9 cellular contexts compared by ENCODE assay signal in the genomic region with DNA sequence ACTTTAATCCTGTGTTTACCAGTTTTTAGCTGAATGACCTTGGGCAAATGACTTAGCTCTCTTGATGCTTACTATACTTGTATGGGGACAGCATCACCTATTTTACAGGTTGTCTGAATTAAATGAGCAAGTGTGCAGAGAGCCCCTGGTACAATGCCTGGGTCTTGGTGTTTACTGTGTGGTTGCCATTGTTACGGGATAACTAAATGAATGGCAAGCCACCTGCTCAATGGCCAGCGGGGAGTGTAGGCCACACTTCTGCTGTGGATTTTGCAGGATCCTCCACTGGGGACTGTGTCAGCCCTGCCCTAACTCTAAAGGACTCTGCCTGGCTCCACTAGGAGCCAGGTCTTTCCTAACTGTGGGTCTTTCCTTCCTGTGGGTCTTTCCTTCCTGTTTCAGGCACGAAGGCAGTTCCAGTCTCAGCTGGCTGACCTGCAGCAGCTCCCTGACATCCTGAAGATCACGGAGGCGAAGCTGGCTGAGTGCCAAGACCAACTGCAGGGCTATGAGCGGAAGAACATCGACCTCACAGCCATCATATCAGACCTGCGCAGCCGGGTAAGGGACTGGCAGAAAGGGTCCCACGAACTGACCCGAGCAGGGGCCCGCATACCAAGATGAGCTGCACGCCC. TPM values are rescaled to one million over a fixed set of nuclear protein-coding genes. Genes with fewer than 3 reads are reported as not detected.
A peak's percentile ranks its signal among the peaks of the same experiment; 100 is the strongest.
DNase-seq lines count a peak whose midpoint lies in the region; ATAC-seq lines count a peak whose summit lies in the region.
"Had no signal": no experiment of that assay in that cellular context is flagged by ENCODE, and none has a peak within 500 bp of the region (broad histone marks: within the 10 kb centered on the region; RNA-seq: fewer than 3 reads in every experiment).

No MANE protein-coding gene starts in this region.

- WGBS in mesodermal cell (ENCODE audit: insufficient coverage in 2 of 2), 2 experiments = 93 to 96% methylated on average over 12 to 13 of the region's 13 CpGs

- DNase-seq in DMS79 (lab: John Stamatoyannopoulos, UW) = peak; percentile 48
- peak; percentile 7 for DNase-seq in NCI-H2081 treated with DMSO at 0.1 percent for 48 hours (lab: John Stamatoyannopoulos, UW)
- DNase-seq in central memory CD8-positive, alpha-beta T cell (ENCODE audit: low spot score in 2 of 2) = no peak
- DNase-seq in NCI-H1436 (lab: John Stamatoyannopoulos, UW) = no peak

- H3K27me3 Mint-ChIP-seq in central memory CD8-positive, alpha-beta T cell = no peaks in the 10 kb centered on the region

- H3K36me3 Mint-ChIP-seq in central memory CD8-positive, alpha-beta T cell (ENCODE audit: insufficient read depth) = peaks cover 25% of the 10 kb centered on the region

- H3K9me3 Mint-ChIP-seq in central memory CD8-positive, alpha-beta T cell = no peaks in the 10 kb centered on the region

- H3K9me3 ChIP-seq in mesodermal cell (ENCODE audit: control insufficient read depth, low read length) = no peaks in the 10 kb centered on the region

- H3K36me3 ChIP-seq in mesodermal cell (ENCODE audit: control insufficient read depth, insufficient read depth, low read length) = peaks cover 88% of the 10 kb centered on the region

- ATAC-seq in central memory CD8-positive, alpha-beta T cell (replicated peaks; ENCODE audit: extremely low read depth, poor library complexity, severe bottlenecking) = no peak
- ATAC-seq in HG03196 (IDR thresholded peaks at IDR 0.05; ENCODE audit: unreplicated experiment) = no peak
- no peak for ATAC-seq in HG03135 (IDR thresholded peaks at IDR 0.05; ENCODE audit: unreplicated experiment)
- ATAC-seq in HG02973 (IDR thresholded peaks at IDR 0.05; ENCODE audit: unreplicated experiment) = no peak
- ATAC-seq: HCT116 had no signal

- no peak overlapping the region for H3K4me3 ChIP-seq in mesodermal cell (ENCODE audit: extremely low read depth, insufficient read depth, low read length, poor library complexity, severe bottlenecking)

- peak overlapping the region; percentile 35 for H3K27ac Mint-ChIP-seq in central memory CD8-positive, alpha-beta T cell (ENCODE audit: low read depth)

- no peaks in the 10 kb centered on the region for H3K4me1 ChIP-seq in mesodermal cell (ENCODE audit: control insufficient read depth, insufficient read depth, low read length, poor library complexity, severe bottlenecking)

- H3K4me1 Mint-ChIP-seq in central memory CD8-positive, alpha-beta T cell = no peaks in the 10 kb centered on the region

- peak overlapping the region; percentile 6 for H3K27ac ChIP-seq in mesodermal cell (ENCODE audit: low read depth, low read length, severe bottlenecking)

- no peak overlapping the region for H3K4me3 Mint-ChIP-seq in central memory CD8-positive, alpha-beta T cell

RNA-seq across cellular contexts. Expression of gene GLE1, which starts 10.3 kb away (rescaled TPM):
- 14.9 TPM for polyA plus RNA-seq in mesodermal cell (2013, experiment 1 of 2)
- 16.2 TPM for polyA plus RNA-seq in mesodermal cell (2013, experiment 2 of 2)

RNA-seq across cellular contexts. Expression of gene ODF2, which starts 38.4 kb away (rescaled TPM):
- 45.2 TPM for polyA plus RNA-seq in mesodermal cell (2013, experiment 1 of 2)
- 46.5 TPM for polyA plus RNA-seq in mesodermal cell (2013, experiment 2 of 2)

RNA-seq across cellular contexts. Expression of gene SPTAN1, which starts 58.2 kb away (rescaled TPM):
- polyA plus RNA-seq in mesodermal cell (2013, experiment 1 of 2) = 165 TPM
- polyA plus RNA-seq in mesodermal cell (2013, experiment 2 of 2) = 138 TPM

Comparison
In these comparisons a context has a peak if more than half of its experiments do, and no peak if none do; other contexts are left out.
1. DNase-seq: peak in DMS79 (single experiment) and NCI-H2081 treated with DMSO at 0.1 percent for 48 hours (single experiment); none in central memory CD8-positive, alpha-beta T cell (0 of 2) and NCI-H1436 (single experiment).